8 cellular contexts compared by ENCODE assay signal in genomic region chr16:57899771-57900661, GRCh38.
DNase-seq lines count a peak whose midpoint lies in the region; ATAC-seq, FAIRE-seq and TF ChIP-seq lines count a peak whose summit lies in the region.

No MANE protein-coding gene starts in this region.

- no peak overlapping the region for H3K9ac ChIP-seq in MM.1S (ENCODE audit: low read length)

- no peaks in the 10 kb centered on the region for H4K20me1 ChIP-seq in MM.1S (ENCODE audit: insufficient read depth, low read length)

- H3K79me2 ChIP-seq in MM.1S (ENCODE audit: low read length): no peaks in the 10 kb centered on the region

- H2AFZ ChIP-seq in MM.1S (ENCODE audit: low read length): no peak overlapping the region

- H3K9me3 ChIP-seq in MM.1S (replicated peaks; ENCODE audit: insufficient read depth, low read length) (no peaks in the 10 kb centered on the region), aorta (ENCODE audit: control insufficient read depth, low read length) (no peaks in the 10 kb centered on the region)

- DNase-seq in MM.1S (peak; percentile 63), Right ventricle myocardium superior (peak; percentile 88), pulmonary artery endothelial cell (ENCODE audit: low read depth, low spot score) (peak; percentile 7), aorta (peak; percentile 77 to 90)
- peak in 1 of 2 donors; percentile 80 for DNase-seq in activated naive CD4-positive, alpha-beta T cell treated with anti-CD3 and anti-CD28 coated beads, Interleukin-2, amount 50 U/mL, for 72 hours (ENCODE audit: low spot score in 2 of 2)

- FAIRE-seq in G401.6 (lab: Jason Lieb, UNC): peak; percentile 55

- no peak overlapping the region for H3K4me2 ChIP-seq in MM.1S (ENCODE audit: low read depth, low read length)

- H3K27ac Mint-ChIP-seq in activated naive CD4-positive, alpha-beta T cell treated with anti-CD3 and anti-CD28 coated beads, Interleukin-2, amount 50 U/mL, for 72 hours: no peak overlapping the region

- H3K27ac ChIP-seq in MM.1S (ENCODE audit: low read length) (no peak overlapping the region), aorta (ENCODE audit: low read depth in 1 of 2, low read length in 2 of 2) (no peak overlapping the region)

- H3K4me1 ChIP-seq in MM.1S (ENCODE audit: low read length) (no peaks in the 10 kb centered on the region), aorta (ENCODE audit: control insufficient read depth in 1 of 2, insufficient read depth in 2 of 2, low read length in 2 of 2) (no peaks in the 10 kb centered on the region)

- H3K9me3 Mint-ChIP-seq in activated naive CD4-positive, alpha-beta T cell treated with anti-CD3 and anti-CD28 coated beads, Interleukin-2, amount 50 U/mL, for 72 hours: no peaks in the 10 kb centered on the region

- peak; percentile 92 for ATAC-seq in SK-N-SH treated with all-trans-retinoic acid at 6 μM for 48 hours
- peak; percentile 72 to 81 for ATAC-seq in activated naive CD4-positive, alpha-beta T cell treated with anti-CD3 and anti-CD28 coated beads, Interleukin-2, amount 50 U/mL, for 72 hours
- peak; percentile 90 for ATAC-seq in Right ventricle myocardium superior (ENCODE audit: poor library complexity)
- ATAC-seq in aorta (ENCODE audit: low FRiP score): peak; percentile 79
- ATAC-seq in GM18511 (IDR thresholded peaks at IDR 0.05; ENCODE audit: unreplicated experiment): no peak

- intact Hi-C loops in Right ventricle myocardium superior (cut with DNase I): loop anchor here (2.0 to 10.0 kb wide), 2 partner anchors 103 to 225 kb away; partner anchors contain the start of gene CFAP20
- intact Hi-C loops in aorta (cut with DNase I): loop anchor here (2.0 kb wide), 2 partner anchors 101 to 105 kb away; partner anchors contain the start of genes USB1 (in 1 of the 2) and ZNF319 (in 1 of the 2)

- H3K36me3 Mint-ChIP-seq in activated naive CD4-positive, alpha-beta T cell treated with anti-CD3 and anti-CD28 coated beads, Interleukin-2, amount 50 U/mL, for 72 hours: no peaks in the 10 kb centered on the region

- H3K4me3 ChIP-seq in MM.1S (ENCODE audit: low read length) (no peak overlapping the region), aorta (ENCODE audit: low read length in 2 of 2) (no peak overlapping the region)

- H3K9me2 ChIP-seq in MM.1S (replicated peaks; ENCODE audit: insufficient read depth, low read length): no peaks in the 10 kb centered on the region

- H3K36me3 ChIP-seq in MM.1S (replicated peaks; ENCODE audit: insufficient read depth, low read length) (no peaks in the 10 kb centered on the region), aorta (ENCODE audit: control insufficient read depth in 1 of 2, insufficient read depth in 2 of 2, low read length in 1 of 2) (no peaks in the 10 kb centered on the region)

- 37 to 41% methylated on average over 12 of the region's 12 CpGs for WGBS in aorta, 2 donors

- H3F3A ChIP-seq in MM.1S (ENCODE audit: insufficient read depth, low read length): no peaks in the 10 kb centered on the region

- no peaks in the 10 kb centered on the region; the same call in 1 of the 2 replicates for H3K27me3 ChIP-seq in MM.1S (replicated peaks; ENCODE audit: insufficient read depth, low read length)
- H3K27me3 ChIP-seq in aorta (ENCODE audit: control insufficient read depth in 1 of 2, insufficient read depth in 2 of 2, low read length in 1 of 2): no peaks in the 10 kb centered on the region

- TF ChIP-seq CTCF in MM.1S (IDR thresholded peaks at IDR 0.05; ENCODE audit: low read length): peak; percentile 94

TF ChIP-seq in SK-N-SH treated with all-trans-retinoic acid at 6 μM for 48 hours, 23 proteins besides CTCF, POLR2A, EP300 and RAD21:
- no peak for TF ChIP-seq ZNF565 (CRISPR knock-in tag; conservative IDR thresholded peaks at IDR 0.05; ENCODE audit: low read depth)
- TF ChIP-seq ISL1 (CRISPR knock-in tag; IDR thresholded peaks at IDR 0.05): peak; percentile 31; the same call in 1 of the 2 replicates
- peak; percentile 19; the same call in 1 of the 2 replicates for TF ChIP-seq CREB5 (CRISPR knock-in tag; IDR thresholded peaks at IDR 0.05; ENCODE audit: low read depth)
- TF ChIP-seq ZFP3 (CRISPR knock-in tag; IDR thresholded peaks at IDR 0.05): no peak
- 0 out of 2 replicates have a peak, but pooled peaks have one; percentile 31 for TF ChIP-seq PATZ1 (CRISPR knock-in tag; IDR thresholded peaks at IDR 0.05; ENCODE audit: borderline replicate concordance)
